ENCODE assay signal across 1 cellular context in genomic region chr3:123618076-123618703, GRCh38.
TF ChIP-seq lines count a peak whose summit lies in the region.

No MANE protein-coding gene starts in this region.

TF ChIP-seq in HepG2, 621 proteins besides CTCF, POLR2A, EP300 and RAD21 (continued from another document):
- peak in 1 of 2 experiments; percentile 68; a peak in 2 of 4 replicates for TF ChIP-seq ATF4 (CRISPR knock-in tag; IDR thresholded peaks at IDR 0.05)
